Comparison of ENCODE assay signal across 1 cellular context in the genomic region with DNA sequence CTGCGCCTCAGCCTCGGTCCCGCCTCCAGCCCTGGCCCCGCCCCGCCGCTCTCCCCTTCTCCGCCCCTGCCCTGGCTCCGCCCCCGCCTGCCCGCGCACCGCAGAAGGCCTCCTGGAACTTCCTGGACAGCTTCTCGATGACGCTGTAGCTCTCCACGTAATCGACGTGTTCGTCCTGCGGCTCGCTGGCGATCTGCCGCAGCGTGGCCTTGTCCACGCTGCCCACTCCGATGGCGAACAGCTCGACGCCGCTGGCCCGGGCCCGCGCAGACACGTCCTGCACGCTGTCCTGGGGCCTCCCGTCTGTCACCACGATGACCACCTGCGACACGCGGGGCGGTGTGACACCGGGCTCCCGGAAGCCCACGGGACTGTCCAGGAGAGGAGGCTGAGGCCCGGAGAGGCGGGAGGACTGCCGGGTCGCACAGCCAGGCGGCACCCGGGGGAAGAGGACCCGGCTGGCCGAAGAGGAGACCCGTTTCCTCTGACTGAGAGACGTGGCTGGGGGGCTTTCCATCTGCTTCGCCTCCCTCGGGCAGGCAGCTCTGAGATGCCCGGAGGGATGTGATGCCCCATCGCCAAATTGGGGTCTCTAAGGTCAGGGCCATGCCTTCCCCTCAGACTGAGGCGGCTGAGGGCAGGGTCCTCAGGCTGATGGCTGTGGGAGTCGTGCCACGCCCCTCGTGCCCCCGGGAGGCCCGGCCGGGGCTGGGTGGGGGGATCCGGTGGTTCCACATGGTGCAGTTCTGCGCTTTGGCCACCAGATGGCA.
TF ChIP-seq lines count a peak whose summit lies in the region.

No MANE protein-coding gene starts in this region.

TF ChIP-seq in K562, 482 proteins besides CTCF, POLR2A, EP300 and RAD21 (continued from another document):
- peak; percentile 91 for TF ChIP-seq RB1 (IDR thresholded peaks at IDR 0.05; ENCODE audit: low read depth)
- TF ChIP-seq OTX1 (CRISPR knock-in tag; IDR thresholded peaks at IDR 0.05): peak; percentile 96
- no peak for TF ChIP-seq SIRT6 (IDR thresholded peaks at IDR 0.05; ENCODE audit: low read depth, low read length)
- TF ChIP-seq, protein P1, sequence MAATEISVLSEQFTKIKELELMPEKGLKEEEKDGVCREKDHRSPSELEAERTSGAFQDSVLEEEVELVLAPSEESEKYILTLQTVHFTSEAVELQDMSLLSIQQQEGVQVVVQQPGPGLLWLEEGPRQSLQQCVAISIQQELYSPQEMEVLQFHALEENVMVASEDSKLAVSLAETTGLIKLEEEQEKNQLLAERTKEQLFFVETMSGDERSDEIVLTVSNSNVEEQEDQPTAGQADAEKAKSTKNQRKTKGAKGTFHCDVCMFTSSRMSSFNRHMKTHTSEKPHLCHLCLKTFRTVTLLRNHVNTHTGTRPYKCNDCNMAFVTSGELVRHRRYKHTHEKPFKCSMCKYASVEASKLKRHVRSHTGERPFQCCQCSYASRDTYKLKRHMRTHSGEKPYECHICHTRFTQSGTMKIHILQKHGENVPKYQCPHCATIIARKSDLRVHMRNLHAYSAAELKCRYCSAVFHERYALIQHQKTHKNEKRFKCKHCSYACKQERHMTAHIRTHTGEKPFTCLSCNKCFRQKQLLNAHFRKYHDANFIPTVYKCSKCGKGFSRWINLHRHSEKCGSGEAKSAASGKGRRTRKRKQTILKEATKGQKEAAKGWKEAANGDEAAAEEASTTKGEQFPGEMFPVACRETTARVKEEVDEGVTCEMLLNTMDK (IDR thresholded peaks at IDR 0.05; ENCODE audit: borderline replicate concordance, insufficient read depth, low read depth, low read length, poor library complexity, severe bottlenecking): peak; percentile 84
- TF ChIP-seq KLF16 (IDR thresholded peaks at IDR 0.05): peak; percentile 35; the same call in 1 of the 2 replicates
- peak; percentile 89 for TF ChIP-seq SMAD4 (CRISPR knock-in tag; conservative IDR thresholded peaks at IDR 0.05)
- no peak for TF ChIP-seq ZNF133 (CRISPR knock-in tag; IDR thresholded peaks at IDR 0.05)
- TF ChIP-seq SREBF2 (CRISPR knock-in tag; IDR thresholded peaks at IDR 0.05): no peak
- peak in 2 of 3 experiments; percentile 59 to 61 for TF ChIP-seq YY1 (IDR thresholded peaks at IDR 0.05; ENCODE audit: borderline replicate concordance in 1 of 3, control insufficient read depth in 1 of 3, extremely low read depth in 1 of 3, insufficient read depth in 3 of 3, insufficient read length in 1 of 3, insufficient replicate concordance in 2 of 3, low read depth in 1 of 3, low read length in 2 of 3)
- peak; percentile 92 for TF ChIP-seq ERF (CRISPR knock-in tag; IDR thresholded peaks at IDR 0.05)
- TF ChIP-seq, protein P2, sequence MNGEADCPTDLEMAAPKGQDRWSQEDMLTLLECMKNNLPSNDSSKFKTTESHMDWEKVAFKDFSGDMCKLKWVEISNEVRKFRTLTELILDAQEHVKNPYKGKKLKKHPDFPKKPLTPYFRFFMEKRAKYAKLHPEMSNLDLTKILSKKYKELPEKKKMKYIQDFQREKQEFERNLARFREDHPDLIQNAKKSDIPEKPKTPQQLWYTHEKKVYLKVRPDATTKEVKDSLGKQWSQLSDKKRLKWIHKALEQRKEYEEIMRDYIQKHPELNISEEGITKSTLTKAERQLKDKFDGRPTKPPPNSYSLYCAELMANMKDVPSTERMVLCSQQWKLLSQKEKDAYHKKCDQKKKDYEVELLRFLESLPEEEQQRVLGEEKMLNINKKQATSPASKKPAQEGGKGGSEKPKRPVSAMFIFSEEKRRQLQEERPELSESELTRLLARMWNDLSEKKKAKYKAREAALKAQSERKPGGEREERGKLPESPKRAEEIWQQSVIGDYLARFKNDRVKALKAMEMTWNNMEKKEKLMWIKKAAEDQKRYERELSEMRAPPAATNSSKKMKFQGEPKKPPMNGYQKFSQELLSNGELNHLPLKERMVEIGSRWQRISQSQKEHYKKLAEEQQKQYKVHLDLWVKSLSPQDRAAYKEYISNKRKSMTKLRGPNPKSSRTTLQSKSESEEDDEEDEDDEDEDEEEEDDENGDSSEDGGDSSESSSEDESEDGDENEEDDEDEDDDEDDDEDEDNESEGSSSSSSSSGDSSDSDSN (IDR thresholded peaks at IDR 0.05; ENCODE audit: borderline replicate concordance in 1 of 2, low read depth in 2 of 2, low read length in 2 of 2): peak in 1 of 2 experiments; percentile 87; a peak in 2 of 4 replicates
- 0 out of 2 replicates have a peak, but pooled peaks have one; percentile 47 for TF ChIP-seq TOE1 (IDR thresholded peaks at IDR 0.05; ENCODE audit: borderline replicate concordance)
- 0 out of 2 replicates have a peak, but pooled peaks have one; percentile 71 for TF ChIP-seq TOE1 (CRISPR knock-in tag; IDR thresholded peaks at IDR 0.05; ENCODE audit: borderline replicate concordance, low read depth)
- TF ChIP-seq XRCC3 (IDR thresholded peaks at IDR 0.05): no peak
- TF ChIP-seq ARHGAP35 (IDR thresholded peaks at IDR 0.05; ENCODE audit: partially characterized antibody): no peak
- no peak for TF ChIP-seq TAF9B (IDR thresholded peaks at IDR 0.05; ENCODE audit: partially characterized antibody)
- TF ChIP-seq, protein P3, sequence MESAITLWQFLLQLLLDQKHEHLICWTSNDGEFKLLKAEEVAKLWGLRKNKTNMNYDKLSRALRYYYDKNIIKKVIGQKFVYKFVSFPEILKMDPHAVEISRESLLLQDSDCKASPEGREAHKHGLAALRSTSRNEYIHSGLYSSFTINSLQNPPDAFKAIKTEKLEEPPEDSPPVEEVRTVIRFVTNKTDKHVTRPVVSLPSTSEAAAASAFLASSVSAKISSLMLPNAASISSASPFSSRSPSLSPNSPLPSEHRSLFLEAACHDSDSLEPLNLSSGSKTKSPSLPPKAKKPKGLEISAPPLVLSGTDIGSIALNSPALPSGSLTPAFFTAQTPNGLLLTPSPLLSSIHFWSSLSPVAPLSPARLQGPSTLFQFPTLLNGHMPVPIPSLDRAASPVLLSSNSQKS (CRISPR knock-in tag; IDR thresholded peaks at IDR 0.05): peak; percentile 29; the same call in 1 of the 2 replicates
- no peak for TF ChIP-seq FOS (IDR thresholded peaks at IDR 0.05; ENCODE audit: extremely low read depth, insufficient read length)
- TF ChIP-seq ZMIZ1 (IDR thresholded peaks at IDR 0.05; ENCODE audit: low read depth in 2 of 2, low read length in 2 of 2): no peak
- TF ChIP-seq, protein P4, sequence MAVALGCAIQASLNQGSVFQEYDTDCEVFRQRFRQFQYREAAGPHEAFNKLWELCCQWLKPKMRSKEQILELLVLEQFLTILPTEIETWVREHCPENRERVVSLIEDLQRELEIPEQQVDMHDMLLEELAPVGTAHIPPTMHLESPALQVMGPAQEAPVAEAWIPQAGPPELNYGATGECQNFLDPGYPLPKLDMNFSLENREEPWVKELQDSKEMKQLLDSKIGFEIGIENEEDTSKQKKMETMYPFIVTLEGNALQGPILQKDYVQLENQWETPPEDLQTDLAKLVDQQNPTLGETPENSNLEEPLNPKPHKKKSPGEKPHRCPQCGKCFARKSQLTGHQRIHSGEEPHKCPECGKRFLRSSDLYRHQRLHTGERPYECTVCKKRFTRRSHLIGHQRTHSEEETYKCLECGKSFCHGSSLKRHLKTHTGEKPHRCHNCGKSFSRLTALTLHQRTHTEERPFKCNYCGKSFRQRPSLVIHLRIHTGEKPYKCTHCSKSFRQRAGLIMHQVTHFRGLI (CRISPR knock-in tag; IDR thresholded peaks at IDR 0.05): peak; percentile 82; the same call in 1 of the 2 replicates
- TF ChIP-seq ESRRA (IDR thresholded peaks at IDR 0.05; ENCODE audit: borderline replicate concordance, low read depth): peak; percentile 10; the same call in 1 of the 2 replicates
- no peak for TF ChIP-seq CBX2 (IDR thresholded peaks at IDR 0.05; ENCODE audit: insufficient read depth, low read length, poor library complexity, severe bottlenecking)
